Comparison of ENCODE assay signal across 1 cellular context in the genomic region with DNA sequence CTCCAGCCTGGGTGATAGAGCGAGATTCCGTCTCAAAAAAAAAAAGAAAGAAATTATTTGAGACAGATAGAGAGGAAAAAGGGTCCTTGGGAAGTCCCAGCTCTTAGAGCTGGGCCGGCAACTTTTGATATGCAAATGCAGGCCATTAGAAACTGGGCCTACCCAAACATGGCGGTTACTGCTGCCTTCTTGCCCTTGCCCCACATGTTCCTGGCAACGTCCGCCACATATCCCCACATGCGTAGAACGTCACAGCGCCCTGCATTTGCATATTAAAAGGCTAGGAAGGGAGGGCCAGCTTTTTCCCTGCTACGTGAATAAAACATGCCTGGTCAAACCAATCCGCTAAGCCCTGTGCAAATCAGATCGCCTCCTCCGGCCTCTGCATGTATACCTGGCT.
TF ChIP-seq lines count a peak whose summit lies in the region.

No MANE protein-coding gene starts in this region.

TF ChIP-seq in H1, 55 proteins besides CTCF, POLR2A, EP300 and RAD21:
- TF ChIP-seq CBX8 (IDR thresholded peaks at IDR 0.05; ENCODE audit: borderline replicate concordance, low read depth, low read length) (no peak), MAX (IDR thresholded peaks at IDR 0.05) (peak; percentile 65), YY1 (IDR thresholded peaks at IDR 0.05; ENCODE audit: low read depth, low read length) (peak; percentile 69; the same call in 1 of the 2 replicates), GTF2F1 (IDR thresholded peaks at IDR 0.05; ENCODE audit: borderline replicate concordance, low read depth, low read length) (no peak), RNF2 (IDR thresholded peaks at IDR 0.05; ENCODE audit: borderline replicate concordance, low read depth, low read length, missing control alignments, poor library complexity, severe bottlenecking) (no peak), HDAC2 (IDR thresholded peaks at IDR 0.05; ENCODE audit: borderline replicate concordance in 1 of 2, low read depth in 2 of 2, low read length in 2 of 2) (no peak)
TF ChIP-seq in H1: peak in this region for 2.
